11 cellular contexts compared by ENCODE assay signal in genomic region chr6:11785449-11785951, GRCh38. TPM values are rescaled to one million over a fixed set of nuclear protein-coding genes. Genes with fewer than 3 reads are reported as not detected.
DNase-seq lines count a peak whose midpoint lies in the region; ATAC-seq, FAIRE-seq and TF ChIP-seq lines count a peak whose summit lies in the region.
"Had no signal": no experiment of that assay in that cellular context is flagged by ENCODE, and none has a peak within 500 bp of the region (broad histone marks: within the 10 kb centered on the region; RNA-seq: fewer than 3 reads in every experiment).

No MANE protein-coding gene starts in this region.

- peak overlapping the region in 3 of 4 donors; percentile 22 to 71 (median 69) for H3K27ac ChIP-seq in pancreas
- H3K27ac ChIP-seq: neutrophil, PC-9 had no signal

- H3K4me3 Mint-ChIP-seq in activated T-cell treated with anti-CD3 and anti-CD28 coated beads, Interleukin-2, amount 50 U/mL, for 4 hours, result peak overlapping the region; percentile 35
- H3K4me3 Mint-ChIP-seq: dendritic cell treated with granulocyte-macrophage colony-stimulating factor and Interleukin-4, amounts not matched to agents 40 ng/mL and 50 ng/mL, for 4 days had no signal

- no peak for FAIRE-seq in pancreas (lab: Jason Lieb, UNC)

- H3K4me1 Mint-ChIP-seq in activated T-cell treated with anti-CD3 and anti-CD28 coated beads, Interleukin-2, amount 50 U/mL, for 4 hours (ENCODE audit: low read depth), result peaks cover 8% of the 10 kb centered on the region

- peaks cover 0 to 2% (median 0%) of the 10 kb centered on the region in 4 donors for H3K9me3 ChIP-seq in pancreas
- H3K9me3 ChIP-seq: neutrophil had no signal

- intact Hi-C loops in pancreas (cut with DNase I), result no loop called here

- peaks cover 0 to 16% (median 11%) of the 10 kb centered on the region in 3 donors for H3K4me1 ChIP-seq in pancreas

- no peak overlapping the region for H3K4me3 ChIP-seq in pancreas
- H3K4me3 ChIP-seq: PC-9 had no signal

- peak; percentile 45 to 66 for ATAC-seq in activated T-cell treated with anti-CD3 and anti-CD28 coated beads, Interleukin-2, amount 50 U/mL, for 4 hours
- ATAC-seq in HG02588 (IDR thresholded peaks at IDR 0.05; ENCODE audit: unreplicated experiment), result peak; percentile 42
- ATAC-seq in pancreas, result peak; percentile 79 to 90 (median 90)

- 6 to 13% methylated on average over 8 of the region's 8 CpGs for WGBS in pancreas, 2 donors

- no peaks in the 10 kb centered on the region for H3K9me3 Mint-ChIP-seq in activated T-cell treated with anti-CD3 and anti-CD28 coated beads, Interleukin-2, amount 50 U/mL, for 4 hours
- H3K9me3 Mint-ChIP-seq: dendritic cell treated with granulocyte-macrophage colony-stimulating factor and Interleukin-4, amounts not matched to agents 40 ng/mL and 50 ng/mL, for 4 days had no signal

- H3K27me3 Mint-ChIP-seq in activated T-cell treated with anti-CD3 and anti-CD28 coated beads, Interleukin-2, amount 50 U/mL, for 4 hours (ENCODE audit: low read depth), result no peaks in the 10 kb centered on the region
- H3K27me3 Mint-ChIP-seq: dendritic cell treated with granulocyte-macrophage colony-stimulating factor and Interleukin-4, amounts not matched to agents 40 ng/mL and 50 ng/mL, for 4 days had no signal

- no peaks in the 10 kb centered on the region for H3K36me3 ChIP-seq in pancreas
- H3K36me3 ChIP-seq: neutrophil had no signal

- no peaks in the 10 kb centered on the region for H3K27me3 ChIP-seq in pancreas
- H3K27me3 ChIP-seq: neutrophil had no signal

- H3K36me3 Mint-ChIP-seq in activated T-cell treated with anti-CD3 and anti-CD28 coated beads, Interleukin-2, amount 50 U/mL, for 4 hours (ENCODE audit: insufficient read depth), result no peaks in the 10 kb centered on the region

- DNase-seq in activated T-cell treated with anti-CD3 and anti-CD28 coated beads, Interleukin-2, amount 50 U/mL, for 4 hours, result no peak
- no peak for DNase-seq in activated T-cell treated with anti-CD3 and anti-CD28 coated beads, Interleukin-2, amount 50 U/mL, for 1 hour
- DNase-seq in NCI-H226, result peak; percentile 68
- DNase-seq in pancreas, result peak in 2 of 6 donors; percentile 33 to 56
- no peak for DNase-seq in NOMO-1 treated with DMSO at 0.1 percent for 48 hours (lab: John Stamatoyannopoulos, UW; ENCODE audit: unreplicated experiment)
- no peak for DNase-seq in DMS153 treated with DMSO at 0.1 percent for 48 hours (lab: John Stamatoyannopoulos, UW; ENCODE audit: unreplicated experiment)
- DNase-seq in occipital lobe (lab: John Stamatoyannopoulos, UW), result no peak

- TF ChIP-seq CTCF in pancreas (IDR thresholded peaks at IDR 0.05), result no peak

RNA-seq across cellular contexts. Expression of gene ADTRP, which starts 6.9 kb away (rescaled TPM):
- 10 to 100 TPM; 11.6 to 16.6 (median 15.6) TPM for total RNA-seq in activated T-cell treated with anti-CD3 and anti-CD28 coated beads, Interleukin-2, amount 50 U/mL, for 4 hours
- under 1 TPM in 4 of 6 donors, not detected in 2; 0.09 to 0.44 (median 0.18) TPM for total RNA-seq in pancreas
- under 1 TPM in 1 of 2 donors, not detected in 1; 0.34 TPM for polyA plus RNA-seq in pancreas
- 2.5 TPM for total RNA-seq in occipital lobe
